21 cellular contexts compared by ENCODE assay signal in genomic region chr13:80962855-80963254, GRCh38.
DNase-seq lines count a peak whose midpoint lies in the region; ATAC-seq and TF ChIP-seq lines count a peak whose summit lies in the region.
"Had no signal": no experiment of that assay in that cellular context is flagged by ENCODE, and none has a peak within 500 bp of the region (broad histone marks: within the 10 kb centered on the region; RNA-seq: fewer than 3 reads in every experiment).

No MANE protein-coding gene starts in this region.

- ATAC-seq in SK-N-SH treated with all-trans-retinoic acid at 6 μM for 48 hours (peak; percentile 86), left cardiac atrium (peak; percentile 47 to 50)
- ATAC-seq: activated CD4-positive, CD25-positive, alpha-beta regulatory T cell treated with anti-CD3 and anti-CD28 coated beads, Interleukin-2, amount 50 U/mL, for 24 hours; stimulated activated effector memory CD8-positive, alpha-beta T cell treated with anti-CD3 and anti-CD28 coated beads, Interleukin-12 subunit alpha, Interleukin-12 subunit beta, amount 100 ng/mL, for 72 hours; T-helper 17 cell had no signal

- peak; percentile 36 for TF ChIP-seq CTCF in BE2C (IDR thresholded peaks at IDR 0.05; ENCODE audit: low read depth, low read length)

- peaks cover under 1% of the 10 kb centered on the region for H3K4me1 ChIP-seq in BE2C
- H3K4me1 ChIP-seq: Caco-2, spleen had no signal

- no peaks in the 10 kb centered on the region for H3K27me3 ChIP-seq in BE2C
- H3K27me3 ChIP-seq: spleen had no signal

- H3K4me3 ChIP-seq in BE2C (ENCODE audit: low read depth, low read length) = no peak overlapping the region
- H3K4me3 ChIP-seq: spleen had no signal

- no peaks in the 10 kb centered on the region for H3K36me3 ChIP-seq in BE2C
- H3K36me3 ChIP-seq: spleen had no signal

- DNase-seq in BE2C = no peak
- DNase-seq in HCEC 1CT = peak; percentile 49
- DNase-seq in left cardiac atrium = no peak
- no peak for DNase-seq in activated CD4-positive, alpha-beta T cell treated with anti-CD3 and anti-CD28 coated beads, Interleukin-2, amount 50 U/mL, for 4 hours
- DNase-seq in DMS79 (lab: John Stamatoyannopoulos, UW) = no peak
- DNase-seq in NCI-H2196 treated with DMSO at 0.1 percent for 48 hours (lab: John Stamatoyannopoulos, UW; ENCODE audit: unreplicated experiment) = no peak
- no peak for DNase-seq in retina
- DNase-seq: activated CD8-positive, alpha-beta memory T cell treated with anti-CD3 and anti-CD28 coated beads, Interleukin-2, amount 50 U/mL, for 4 hours; activated gamma-delta T cell; Caco-2; GF-D8; immature natural killer cell; MV-4-11; naive B cell; NCI-H2171; posterior cingulate gyrus; spleen; T-helper 17 cell had no signal

- no peaks in the 10 kb centered on the region for H3K9me3 ChIP-seq in BE2C
- H3K9me3 ChIP-seq: Caco-2, spleen had no signal

- intact Hi-C loops in left cardiac atrium (cut with DNase I) = no loop called here

TF ChIP-seq in SK-N-SH treated with all-trans-retinoic acid at 6 μM for 48 hours, 23 proteins besides CTCF, POLR2A, EP300 and RAD21:
- TF ChIP-seq ZNF70 (CRISPR knock-in tag; IDR thresholded peaks at IDR 0.05) (no peak), OSR1 (CRISPR knock-in tag; IDR thresholded peaks at IDR 0.05) (no peak), TSHZ2 (CRISPR knock-in tag; IDR thresholded peaks at IDR 0.05) (no peak), ZFP30 (CRISPR knock-in tag; IDR thresholded peaks at IDR 0.05) (no peak), ZNF565 (CRISPR knock-in tag; conservative IDR thresholded peaks at IDR 0.05; ENCODE audit: low read depth) (no peak), ZC3H10 (CRISPR knock-in tag; IDR thresholded peaks at IDR 0.05) (no peak), GLIS3 (CRISPR knock-in tag; IDR thresholded peaks at IDR 0.05) (no peak), PATZ1 (CRISPR knock-in tag; IDR thresholded peaks at IDR 0.05; ENCODE audit: borderline replicate concordance) (no peak), ZNF8 (CRISPR knock-in tag; IDR thresholded peaks at IDR 0.05) (no peak)
TF ChIP-seq in SK-N-SH treated with all-trans-retinoic acid at 6 μM for 48 hours: peak in this region for 0.
